Comparison of ENCODE assay signal across 6 cellular contexts in the genomic region with DNA sequence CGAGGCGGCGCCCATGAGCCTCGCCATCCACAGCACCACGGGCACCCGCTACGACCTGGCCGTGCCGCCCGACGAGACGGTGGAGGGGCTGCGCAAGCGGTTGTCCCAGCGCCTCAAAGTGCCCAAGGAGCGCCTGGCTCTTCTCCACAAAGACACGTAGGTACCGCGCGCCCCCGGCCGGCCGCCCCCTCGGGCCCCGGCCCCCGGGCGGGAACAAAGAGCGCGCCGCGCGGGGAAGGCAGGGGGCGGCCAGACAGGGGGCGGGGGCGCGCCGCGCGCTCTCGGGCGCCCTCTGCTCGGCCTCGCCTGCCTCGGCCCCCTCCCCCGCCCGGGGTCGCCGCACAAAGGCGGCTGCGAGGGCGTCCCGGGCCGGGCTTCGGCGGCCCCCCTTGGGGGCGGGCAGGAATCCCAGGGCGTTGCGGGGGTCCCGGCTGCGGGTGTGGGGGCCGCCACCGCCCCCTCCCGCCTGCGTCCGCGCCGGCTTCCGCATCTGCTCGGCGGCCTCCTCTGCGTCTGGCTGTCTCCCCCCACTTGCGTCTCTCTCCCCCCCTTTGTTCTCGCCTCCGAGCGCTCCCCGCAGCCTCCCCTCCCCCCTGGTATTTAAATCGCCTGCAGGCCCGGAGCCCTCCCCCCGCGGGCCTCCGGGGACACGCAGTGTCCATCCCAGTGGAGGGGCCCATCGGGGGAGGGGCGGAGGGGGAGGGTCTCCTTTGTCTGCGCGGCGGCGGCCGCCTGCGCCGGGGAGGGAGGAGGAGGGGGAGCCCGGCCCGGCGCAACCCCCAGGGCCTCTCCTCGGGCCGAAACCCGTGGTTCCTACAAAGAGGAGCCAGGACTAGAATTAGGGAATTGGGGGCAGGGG. TPM values are rescaled to one million over a fixed set of nuclear protein-coding genes. Genes with fewer than 3 reads are reported as not detected.
DNase-seq lines count a peak whose midpoint lies in the region; ATAC-seq and TF ChIP-seq lines count a peak whose summit lies in the region.

No MANE protein-coding gene starts in this region.

- POLR2A ChIA-PET in GM10248 (lab: Yijun Ruan, JAX), result interaction anchor here (2.7 kb wide), 1 partner anchor 19 kb away, joined by 18 read pairs; the partner anchor contains the start of gene CIRBP

- H3K4me1 ChIP-seq in HUES48 (ENCODE audit: control insufficient read depth, insufficient read depth, low read length) (no peaks in the 10 kb centered on the region; the same call in 1 of the 2 replicates), esophagus muscularis mucosa (peaks cover 52 to 81% (median 71%) of the 10 kb centered on the region in 4 donors)

- intact Hi-C loops in esophagus muscularis mucosa (cut with DNase I), result no loop called here
- intact Hi-C loops in posterior cingulate gyrus (cut with DNase I), result no loop called here

- no peaks in the 10 kb centered on the region for H3K27me3 Mint-ChIP-seq in T-helper 1 cell treated with Interleukin-12 subunit alpha and Interleukin-12 subunit beta and Interleukin-4 antibody, amounts not matched to agents 30 μg/mL and 1 μg/mL, for 36 hours (ENCODE audit: low read depth)

- H3K36me3 ChIP-seq in HUES48 (ENCODE audit: control insufficient read depth, insufficient read depth, low read length), result peaks cover 33% of the 10 kb centered on the region
- peaks cover 21 to 45% (median 38%) of the 10 kb centered on the region in 4 donors for H3K36me3 ChIP-seq in esophagus muscularis mucosa

- WGBS in esophagus muscularis mucosa, result 0% methylated on average over 3 of the region's 97 CpGs

- no peaks in the 10 kb centered on the region for H3K9me3 ChIP-seq in HUES48 (ENCODE audit: control insufficient read depth, insufficient read depth, low read length)
- no peaks in the 10 kb centered on the region for H3K9me3 ChIP-seq in esophagus muscularis mucosa

- CTCF ChIA-PET in GM10248 (lab: Yijun Ruan, JAX), result interaction anchor here (3.3 kb wide), 1 partner anchor 16 kb away, joined by 28 read pairs; no protein-coding TSS in a partner anchor

- H3K27ac Mint-ChIP-seq in T-helper 1 cell treated with Interleukin-12 subunit alpha and Interleukin-12 subunit beta and Interleukin-4 antibody, amounts not matched to agents 30 μg/mL and 1 μg/mL, for 36 hours, result peak overlapping the region; percentile 92

- H3K27ac ChIP-seq in HUES48 (ENCODE audit: low read depth, low read length), result peak overlapping the region; percentile 89
- H3K27ac ChIP-seq in esophagus muscularis mucosa (replicated peaks in 1 of 4), result peak overlapping the region; percentile 99 to 100 (median 100)

- H3K4me1 Mint-ChIP-seq in T-helper 1 cell treated with Interleukin-12 subunit alpha and Interleukin-12 subunit beta and Interleukin-4 antibody, amounts not matched to agents 30 μg/mL and 1 μg/mL, for 36 hours (ENCODE audit: low read depth), result peaks cover 9% of the 10 kb centered on the region

- peak overlapping the region; percentile 97 for H3K4me3 Mint-ChIP-seq in T-helper 1 cell treated with Interleukin-12 subunit alpha and Interleukin-12 subunit beta and Interleukin-4 antibody, amounts not matched to agents 30 μg/mL and 1 μg/mL, for 36 hours

- no peak for ATAC-seq in HG02798 (IDR thresholded peaks at IDR 0.05; ENCODE audit: poor library complexity, unreplicated experiment)

- TF ChIP-seq EP300 in esophagus muscularis mucosa (IDR thresholded peaks at IDR 0.05), result no peak

- H3K9ac ChIP-seq in HUES48 (ENCODE audit: low read depth, low read length), result peak overlapping the region; percentile 78

- no peaks in the 10 kb centered on the region for H3K9me3 Mint-ChIP-seq in T-helper 1 cell treated with Interleukin-12 subunit alpha and Interleukin-12 subunit beta and Interleukin-4 antibody, amounts not matched to agents 30 μg/mL and 1 μg/mL, for 36 hours

- no peaks in the 10 kb centered on the region for H3K27me3 ChIP-seq in HUES48 (ENCODE audit: control insufficient read depth, insufficient read depth, low read length)
- H3K27me3 ChIP-seq in esophagus muscularis mucosa, result peaks cover 0 to 3% (median 0%) of the 10 kb centered on the region in 4 donors

- H3K36me3 Mint-ChIP-seq in T-helper 1 cell treated with Interleukin-12 subunit alpha and Interleukin-12 subunit beta and Interleukin-4 antibody, amounts not matched to agents 30 μg/mL and 1 μg/mL, for 36 hours (ENCODE audit: low read depth), result peaks cover 21% of the 10 kb centered on the region

- no peak for TF ChIP-seq POLR2A in esophagus muscularis mucosa (IDR thresholded peaks at IDR 0.05; ENCODE audit: low read depth)

- peak overlapping the region; percentile 91 for H3K4me3 ChIP-seq in HUES48 (ENCODE audit: low read depth, low read length)
- peak overlapping the region; percentile 77 to 89 (median 82) for H3K4me3 ChIP-seq in esophagus muscularis mucosa

- DNase-seq in esophagus muscularis mucosa (ENCODE audit: extremely low spot score) (no peak), posterior cingulate gyrus (peak in 6 of 10 donors; percentile 54 to 95 (median 69)), GM10248 (ENCODE audit: extremely low spot score) (no peak)

- TF ChIP-seq CTCF in esophagus muscularis mucosa (IDR thresholded peaks at IDR 0.05) (no peak), GM10248 (IDR thresholded peaks at IDR 0.05; ENCODE audit: control extremely low read depth, extremely low read depth, low read depth, missing control alignments) (no peak)

RNA-seq across cellular contexts. Expression of gene MIDN, which starts 2.2 kb away (rescaled TPM):
- total RNA-seq in esophagus muscularis mucosa, result 10 to 100 TPM; 20.3 to 72.2 (median 31.8) TPM

RNA-seq across cellular contexts. Expression of gene ATP5F1D, which starts 9.1 kb away (rescaled TPM):
- total RNA-seq in esophagus muscularis mucosa, result 100 to 1,000 TPM in 2 of 4 donors, 10 to 100 TPM in 2; 77.5 to 140 (median 109) TPM

RNA-seq across cellular contexts. Expression of gene CBARP, which starts 12.8 kb away (rescaled TPM):
- total RNA-seq in esophagus muscularis mucosa, result 1 to 10 TPM in 1 of 4 donors, under 1 TPM in 2, not detected in 1; 0.58 to 1.0 (median 0.99) TPM

RNA-seq across cellular contexts. Expression of gene CIRBP, which starts 18.5 kb away (rescaled TPM):
- total RNA-seq in esophagus muscularis mucosa, result 100 to 1,000 TPM; 236 to 601 (median 429) TPM

RNA-seq across cellular contexts. Expression of gene FAM174C, which starts 24.7 kb away (rescaled TPM):
- total RNA-seq in esophagus muscularis mucosa, result 10 to 100 TPM; 24.9 to 58.9 (median 43.6) TPM

Comparison
In these comparisons a context has a peak if more than half of its experiments do, and no peak if none do; other contexts are left out.
1. DNase-seq: peak in posterior cingulate gyrus (6 of 10); none in esophagus muscularis mucosa (single experiment) and GM10248 (single experiment).